Comparison of ENCODE assay signal across 37 cellular contexts in the genomic region with DNA sequence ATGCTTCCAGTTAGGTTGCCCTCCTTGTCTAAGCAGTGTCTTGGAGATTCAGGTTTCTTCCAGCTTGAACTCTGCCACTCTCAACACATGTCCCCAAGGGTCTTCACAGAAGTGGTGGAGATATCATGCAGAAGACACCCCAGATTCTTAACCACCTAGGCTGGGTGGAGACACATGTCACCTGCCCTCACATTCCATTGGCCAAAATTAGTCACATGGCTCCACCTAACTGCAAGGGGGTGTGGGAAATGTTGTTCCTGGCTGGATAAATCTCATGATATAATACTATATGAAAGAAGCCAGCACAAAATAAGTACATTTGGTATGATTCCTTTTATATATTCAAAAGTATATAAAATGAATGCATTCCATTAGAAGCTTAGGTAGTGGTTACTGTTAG.
"Had no signal": no experiment of that assay in that cellular context is flagged by ENCODE, and none has a peak within 500 bp of the region (broad histone marks: within the 10 kb centered on the region; RNA-seq: fewer than 3 reads in every experiment).

No MANE protein-coding gene starts in this region.

- H3K27ac Mint-ChIP-seq: activated CD4-positive, alpha-beta memory T cell treated with anti-CD3 and anti-CD28 coated beads, Interleukin-2, amount 10 ng/mL, durations not matched to agents 7 days and 5 days; activated CD4-positive, alpha-beta T cell treated with anti-CD3 and anti-CD28 coated beads for 36 hours; activated CD4-positive, alpha-beta T cell treated with anti-CD3 and anti-CD28 coated beads, Interleukin-2, amount 10 ng/mL, durations not matched to agents 7 days and 5 days; activated naive CD4-positive, alpha-beta T cell treated with anti-CD3 and anti-CD28 coated beads for 36 hours; activated naive CD4-positive, alpha-beta T cell treated with anti-CD3 and anti-CD28 coated beads, Interleukin-2, amount 50 U/mL, for 72 hours; activated naive CD8-positive, alpha-beta T cell treated with anti-CD3 and anti-CD28 coated beads for 36 hours; activated T-cell treated with anti-CD3 and anti-CD28 coated beads, Interleukin-2, amount 50 U/mL, for 72 hours; activated T-helper 1 cell treated with anti-CD3 and anti-CD28 coated beads, Interleukin-12 subunit alpha, Interleukin-12 subunit beta, Interleukin-2, Interleukin-4 antibody, amounts not matched to agents 30 ng/mL and 10 ng/mL and 1 ng/mL, durations not matched to agents 14 hours and 24 hours and 36 hours; activated T-helper 17 cell treated with anti-CD3 and anti-CD28 coated beads, Interleukin-2, amount 50 U/mL, for 72 hours; T-helper 1 cell treated with Interleukin-12 subunit alpha and Interleukin-12 subunit beta and Interleukin-4 antibody, amounts not matched to agents 30 μg/mL and 1 μg/mL, for 36 hours; T-helper 2 cell treated with Interferon-gamma antibody and Interleukin-4, amounts not matched to agents 5 μg/mL and 100 μg/mL, for 36 hours had no signal

- H3K4me1 Mint-ChIP-seq: activated CD4-positive, alpha-beta T cell treated with anti-CD3 and anti-CD28 coated beads for 36 hours; activated naive CD8-positive, alpha-beta T cell treated with anti-CD3 and anti-CD28 coated beads for 36 hours; activated T-helper 17 cell treated with anti-CD3 and anti-CD28 coated beads, Interleukin-2, amount 50 U/mL, for 72 hours had no signal

- H3K36me3 ChIP-seq: adrenal gland, brain microvascular endothelial cell, breast epithelium had no signal

- ATAC-seq: activated CD4-positive, alpha-beta T cell treated with anti-CD3 and anti-CD28 coated beads for 36 hours; activated CD4-positive, CD25-positive, alpha-beta regulatory T cell treated with anti-CD3 and anti-CD28 coated beads, Interleukin-2, amount 50 U/mL, for 24 hours; activated naive CD4-positive, alpha-beta T cell treated with anti-CD3 and anti-CD28 coated beads, Interleukin-2, amount 50 U/mL, for 72 hours; activated T-cell treated with anti-CD3 and anti-CD28 coated beads, Interleukin-2, amount 50 U/mL, for 4 hours; activated T-cell treated with anti-CD3 and anti-CD28 coated beads, Interleukin-2, amount 50 U/mL, for 72 hours; activated T-helper 17 cell treated with anti-CD3 and anti-CD28 coated beads, Interleukin-2, amount 50 U/mL, for 72 hours; body of pancreas had no signal

- H3K4me3 Mint-ChIP-seq: activated CD4-positive, alpha-beta memory T cell treated with anti-CD3 and anti-CD28 coated beads, Interleukin-2, amount 10 ng/mL, durations not matched to agents 7 days and 5 days; activated CD4-positive, alpha-beta T cell treated with anti-CD3 and anti-CD28 coated beads for 36 hours; activated CD4-positive, alpha-beta T cell treated with anti-CD3 and anti-CD28 coated beads, Interleukin-2, amount 10 ng/mL, durations not matched to agents 7 days and 5 days; activated naive CD4-positive, alpha-beta T cell treated with anti-CD3 and anti-CD28 coated beads for 36 hours; activated naive CD8-positive, alpha-beta T cell treated with anti-CD3 and anti-CD28 coated beads for 36 hours; activated T-cell treated with anti-CD3 and anti-CD28 coated beads, Interleukin-2, amount 50 U/mL, for 4 hours; activated T-cell treated with anti-CD3 and anti-CD28 coated beads, Interleukin-2, amount 50 U/mL, for 72 hours; activated T-helper 1 cell treated with anti-CD3 and anti-CD28 coated beads, Interleukin-12 subunit alpha, Interleukin-12 subunit beta, Interleukin-2, Interleukin-4 antibody, amounts not matched to agents 30 ng/mL and 10 ng/mL and 1 ng/mL, durations not matched to agents 14 hours and 24 hours and 36 hours; activated T-helper 17 cell treated with anti-CD3 and anti-CD28 coated beads, Interleukin-2, amount 50 U/mL, for 72 hours; T-helper 1 cell treated with Interleukin-12 subunit alpha and Interleukin-12 subunit beta and Interleukin-4 antibody, amounts not matched to agents 30 μg/mL and 1 μg/mL, for 36 hours; T-helper 2 cell treated with Interferon-gamma antibody and Interleukin-4, amounts not matched to agents 5 μg/mL and 100 μg/mL, for 36 hours had no signal

- H3K9me3 ChIP-seq: adrenal gland, body of pancreas had no signal

- H3K27me3 Mint-ChIP-seq: activated CD4-positive, alpha-beta memory T cell treated with anti-CD3 and anti-CD28 coated beads, Interleukin-2, amount 10 ng/mL, durations not matched to agents 7 days and 5 days; activated CD4-positive, alpha-beta T cell treated with anti-CD3 and anti-CD28 coated beads, Interleukin-2, amount 10 ng/mL, durations not matched to agents 7 days and 5 days; activated naive CD8-positive, alpha-beta T cell treated with anti-CD3 and anti-CD28 coated beads for 36 hours had no signal

- FAIRE-seq: astrocyte, TTC549 had no signal

- H3K9me3 Mint-ChIP-seq: activated T-helper 1 cell treated with anti-CD3 and anti-CD28 coated beads, Interleukin-12 subunit alpha, Interleukin-12 subunit beta, Interleukin-2, Interleukin-4 antibody, amounts not matched to agents 30 ng/mL and 10 ng/mL and 1 ng/mL, durations not matched to agents 14 hours and 24 hours and 36 hours; activated T-helper 17 cell treated with anti-CD3 and anti-CD28 coated beads, Interleukin-2, amount 50 U/mL, for 72 hours; T-helper 1 cell treated with Interleukin-12 subunit alpha and Interleukin-12 subunit beta and Interleukin-4 antibody, amounts not matched to agents 30 μg/mL and 1 μg/mL, for 36 hours; T-helper 2 cell treated with Interferon-gamma antibody and Interleukin-4, amounts not matched to agents 5 μg/mL and 100 μg/mL, for 36 hours had no signal

- H3K27me3 ChIP-seq: adrenal gland, body of pancreas, brain microvascular endothelial cell, breast epithelium had no signal

- DNase-seq: activated CD4-positive, alpha-beta memory T cell treated with anti-CD3 and anti-CD28 coated beads, Interleukin-2, amount 10 ng/mL, durations not matched to agents 7 days and 5 days; activated CD4-positive, alpha-beta T cell treated with anti-CD3 and anti-CD28 coated beads for 1 hour; activated CD4-positive, alpha-beta T cell treated with anti-CD3 and anti-CD28 coated beads for 36 hours; activated CD4-positive, alpha-beta T cell treated with anti-CD3 and anti-CD28 coated beads for 48 hours; activated CD4-positive, alpha-beta T cell treated with anti-CD3 and anti-CD28 coated beads, Interleukin-2, amount 10 ng/mL, durations not matched to agents 7 days and 5 days; activated CD4-positive, alpha-beta T cell treated with anti-CD3 and anti-CD28 coated beads, Interleukin-2, amount 50 U/mL, for 48 hours; activated CD4-positive, CD25-positive, alpha-beta regulatory T cell; activated CD8-positive, alpha-beta memory T cell treated with anti-CD3 and anti-CD28 coated beads, Interleukin-2, amount 50 U/mL, for 4 hours; activated effector memory CD4-positive, alpha-beta T cell treated with anti-CD3 and anti-CD28 coated beads, Interleukin-2, amount 50 U/mL, for 16 hours; activated gamma-delta T cell treated with Interleukin-2 at 50 U/mL for 16 hours; activated naive CD4-positive, alpha-beta T cell; activated naive CD4-positive, alpha-beta T cell treated with anti-CD3 and anti-CD28 coated beads for 36 hours; activated naive CD4-positive, alpha-beta T cell treated with anti-CD3 and anti-CD28 coated beads, Interleukin-2, amount 50 U/mL, for 16 hours; activated naive CD8-positive, alpha-beta T cell treated with anti-CD3 and anti-CD28 coated beads for 36 hours; activated T-cell treated with anti-CD3 and anti-CD28 coated beads for 4 hours; activated T-cell treated with anti-CD3 and anti-CD28 coated beads, Interleukin-2, amount 50 U/mL, for 1 hour; activated T-cell treated with anti-CD3 and anti-CD28 coated beads, Interleukin-2, amount 50 U/mL, for 4 hours; activated T-cell treated with anti-CD3 and anti-CD28 coated beads, Interleukin-2, amount 50 U/mL, for 72 hours; adrenal gland; amniotic stem cell; aorta; body of pancreas; brain microvascular endothelial cell; central memory CD4-positive, alpha-beta T cell; T-helper 1 cell; T-helper 2 cell; T-helper 9 cell had no signal

- H3K4me1 ChIP-seq: adrenal gland, body of pancreas, breast epithelium had no signal

- H3K4me3 ChIP-seq: adrenal gland, body of pancreas, breast epithelium had no signal

- H3K36me3 Mint-ChIP-seq: activated naive CD4-positive, alpha-beta T cell treated with anti-CD3 and anti-CD28 coated beads, Interleukin-2, amount 50 U/mL, for 72 hours; activated naive CD8-positive, alpha-beta T cell treated with anti-CD3 and anti-CD28 coated beads for 36 hours had no signal

- H3K27ac ChIP-seq: adrenal gland, body of pancreas, brain microvascular endothelial cell, breast epithelium, VCaP had no signal
